ENCODE assay signal across 8 cellular contexts in genomic region chr5:150780816-150781221, GRCh38. TPM values are rescaled to one million over a fixed set of nuclear protein-coding genes. Genes with fewer than 3 reads are reported as not detected.
DNase-seq lines count a peak whose midpoint lies in the region; ATAC-seq and TF ChIP-seq lines count a peak whose summit lies in the region.

No MANE protein-coding gene starts in this region.

- ATAC-seq in HG02798 (IDR thresholded peaks at IDR 0.05; ENCODE audit: poor library complexity, unreplicated experiment) = no peak
- no peak for ATAC-seq in GM19324 (IDR thresholded peaks at IDR 0.05; ENCODE audit: low FRiP score, unreplicated experiment)

- DNase-seq in HL-60 (ENCODE audit: low read depth in 1 of 2, low spot score in 1 of 2) = peak; percentile 37 to 50
- peak; percentile 61 for DNase-seq in astrocyte of the spinal cord (ENCODE audit: low read depth, low spot score)
- DNase-seq in mesothelial cell of epicardium (ENCODE audit: low spot score in 2 of 2, unreplicated experiment in 2 of 2) = no peak
- no peak for DNase-seq in effector memory CD4-positive, alpha-beta T cell
- no peak for DNase-seq in activated effector memory CD4-positive, alpha-beta T cell treated with anti-CD3 and anti-CD28 coated beads, Interleukin-2, amount 50 U/mL, for 16 hours

- peaks cover 4% of the 10 kb centered on the region for H3K36me3 Mint-ChIP-seq in mesothelial cell of epicardium

- peaks cover 6% of the 10 kb centered on the region for H3K36me3 ChIP-seq in ACC112 (ENCODE audit: insufficient read depth, low read length)
- H3K36me3 ChIP-seq in effector memory CD4-positive, alpha-beta T cell (ENCODE audit: control insufficient read depth, insufficient read depth, low read length) = no peaks in the 10 kb centered on the region

- H3K9me3 Mint-ChIP-seq in mesothelial cell of epicardium = peaks cover 3% of the 10 kb centered on the region

- H3K4me3 Mint-ChIP-seq in mesothelial cell of epicardium = peak overlapping the region; percentile 96

- H3K27me3 ChIP-seq in ACC112 (ENCODE audit: insufficient read depth, low read length) = no peaks in the 10 kb centered on the region
- H3K27me3 ChIP-seq in HL-60 (ENCODE audit: insufficient read depth, poor library complexity, severe bottlenecking) = no peaks in the 10 kb centered on the region
- no peaks in the 10 kb centered on the region for H3K27me3 ChIP-seq in effector memory CD4-positive, alpha-beta T cell (replicated peaks; ENCODE audit: control insufficient read depth, insufficient read depth, low read length, poor library complexity, severe bottlenecking)

- peak overlapping the region; percentile 95 for H3K27ac ChIP-seq in ACC112 (ENCODE audit: low read depth, low read length)
- peak overlapping the region; percentile 85 for H3K27ac ChIP-seq in HL-60 (replicated peaks)
- H3K27ac ChIP-seq in effector memory CD4-positive, alpha-beta T cell (ENCODE audit: insufficient read depth, low read length, poor library complexity, severe bottlenecking) = no peak overlapping the region

- peak overlapping the region; percentile 90 for H3K4me3 ChIP-seq in ACC112 (ENCODE audit: low read depth, low read length)
- peak overlapping the region; percentile 93 for H3K4me3 ChIP-seq in HL-60 (replicated peaks; ENCODE audit: insufficient read depth, low read length)
- H3K4me3 ChIP-seq in astrocyte of the spinal cord (ENCODE audit: low read depth, low read length) = peak overlapping the region; percentile 92
- no peak overlapping the region for H3K4me3 ChIP-seq in effector memory CD4-positive, alpha-beta T cell (ENCODE audit: insufficient read depth, low read depth, low read length, poor library complexity, severe bottlenecking)

- peak overlapping the region; percentile 45 for H3K27ac Mint-ChIP-seq in mesothelial cell of epicardium

- H3K27me3 Mint-ChIP-seq in mesothelial cell of epicardium (ENCODE audit: low read depth) = no peaks in the 10 kb centered on the region

- H3K4me1 Mint-ChIP-seq in mesothelial cell of epicardium = peaks cover 64% of the 10 kb centered on the region

- H2AFZ ChIP-seq in ACC112 (ENCODE audit: low read length, unreplicated experiment) = no peak overlapping the region

- no peaks in the 10 kb centered on the region for H3K9me3 ChIP-seq in effector memory CD4-positive, alpha-beta T cell (ENCODE audit: control insufficient read depth, low read length)

- TF ChIP-seq CTCF in HL-60 (IDR thresholded peaks at IDR 0.05; ENCODE audit: insufficient read depth, low read length) (no peak), astrocyte of the spinal cord (IDR thresholded peaks at IDR 0.05; ENCODE audit: low read depth, low read length) (no peak), mesothelial cell of epicardium (IDR thresholded peaks at IDR 0.05; ENCODE audit: unreplicated experiment) (no peak)

- peaks cover 72% of the 10 kb centered on the region for H3K79me2 ChIP-seq in ACC112 (ENCODE audit: control insufficient read depth, insufficient read depth, low read length, unreplicated experiment)

- peaks cover 45% of the 10 kb centered on the region for H3K4me1 ChIP-seq in ACC112 (ENCODE audit: control insufficient read depth, insufficient read depth, low read length, unreplicated experiment)
- peaks cover 28% of the 10 kb centered on the region for H3K4me1 ChIP-seq in effector memory CD4-positive, alpha-beta T cell (ENCODE audit: control insufficient read depth, insufficient read depth, low read length, poor library complexity, severe bottlenecking)

- in situ Hi-C loops in astrocyte of the spinal cord (cut with HindIII; ENCODE audit: low sequenced_read_pairs) = no loop called here

RNA-seq across cellular contexts. Expression of gene SMIM3, which starts 2.3 kb away (rescaled TPM):
- total RNA-seq in mesothelial cell of epicardium = 42.7 to 46.3 TPM (median 45.4 TPM) in 3 replicates

RNA-seq across cellular contexts. Expression of gene DCTN4, which starts 22.0 kb away (rescaled TPM):
- 75.7 to 82.4 TPM (median 76.1 TPM) in 3 replicates for total RNA-seq in mesothelial cell of epicardium

Comparison
In these comparisons a context has a peak if more than half of its experiments do, and no peak if none do; other contexts are left out.
1. DNase-seq: peak in HL-60 (2 of 2) and astrocyte of the spinal cord (single experiment); none in mesothelial cell of epicardium (0 of 2), effector memory CD4-positive, alpha-beta T cell (0 of 3) and activated effector memory CD4-positive, alpha-beta T cell treated with anti-CD3 and anti-CD28 coated beads, Interleukin-2, amount 50 U/mL, for 16 hours (single experiment).